In the genomic region with DNA sequence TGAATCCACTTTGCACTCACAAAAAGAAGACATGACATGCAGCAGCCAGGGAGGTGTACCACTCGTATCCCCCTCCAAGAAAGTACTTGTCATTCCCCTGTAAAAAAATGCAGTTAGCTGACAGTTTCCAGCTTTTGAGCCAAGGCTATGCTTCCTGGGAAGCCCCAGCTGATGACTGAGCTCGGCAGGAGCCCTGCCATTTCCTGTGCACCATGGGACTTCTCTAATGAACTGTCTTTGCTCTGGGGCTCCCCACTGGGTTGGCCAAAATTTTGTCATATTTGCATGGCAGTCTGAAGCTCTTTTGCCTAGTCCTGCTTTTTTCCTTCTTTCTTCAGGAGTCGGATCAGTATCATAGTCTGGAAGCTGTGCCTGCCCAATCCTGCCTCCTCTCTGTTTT, we compare ENCODE assay signal across 19 cellular contexts.
DNase-seq lines count a peak whose midpoint lies in the region; ATAC-seq, FAIRE-seq and TF ChIP-seq lines count a peak whose summit lies in the region.
"Had no signal": no experiment of that assay in that cellular context is flagged by ENCODE, and none has a peak within 500 bp of the region (broad histone marks: within the 10 kb centered on the region; RNA-seq: fewer than 3 reads in every experiment).

No MANE protein-coding gene starts in this region.

- H3K79me2 ChIP-seq in HepG2 (ENCODE audit: insufficient read depth, low read length) (no peaks in the 10 kb centered on the region), Karpas-422 (ENCODE audit: low read length) (no peaks in the 10 kb centered on the region)

- no peak for FAIRE-seq in HepG2 (lab: Jason Lieb, UNC)
- FAIRE-seq: urothelium cell line had no signal

- peaks cover 3% of the 10 kb centered on the region for H3K4me1 Mint-ChIP-seq in mesothelial cell of epicardium

- H3K9me3 Mint-ChIP-seq in mesothelial cell of epicardium, result peaks cover 17% of the 10 kb centered on the region

- 6% methylated on average over 2 of the region's 3 CpGs for WGBS in HepG2 (ENCODE audit: low lambda C conversion rate)

- no peak overlapping the region for H3K9ac ChIP-seq in HepG2 (ENCODE audit: insufficient read depth, low read depth, low read length)
- no peak overlapping the region for H3K9ac ChIP-seq in Karpas-422 (ENCODE audit: low read length)

- intact Hi-C loops in left ventricle myocardium superior (cut with micrococcal nuclease) (loop anchor here (10.0 kb wide), 1 partner anchor 1757 kb away; no protein-coding TSS in a partner anchor), HepG2 (cut with micrococcal nuclease; ENCODE audit: unreplicated experiment) (no loop called here)

- no peak for TF ChIP-seq POLR2A in HepG2 (IDR thresholded peaks at IDR 0.05; ENCODE audit: insufficient read depth in 1 of 2, low read depth in 2 of 2, low read length in 2 of 2)

- H3K36me3 ChIP-seq in right atrium auricular region (no peaks in the 10 kb centered on the region), HepG2 (replicated peaks in 1 of 2; ENCODE audit: control insufficient read depth in 1 of 2, insufficient read depth in 2 of 2, low read length in 2 of 2) (no peaks in the 10 kb centered on the region), Karpas-422 (ENCODE audit: insufficient read depth, low read length) (no peaks in the 10 kb centered on the region)
- H3K36me3 ChIP-seq in effector memory CD4-positive, alpha-beta T cell (ENCODE audit: control insufficient read depth, insufficient read depth, low read length), result no peaks in the 10 kb centered on the region
- H3K36me3 ChIP-seq: esophagus muscularis mucosa had no signal

- H3K4me3 ChIP-seq in right atrium auricular region (no peak overlapping the region), coronary artery (peak overlapping the region; percentile 48), HepG2 (replicated peaks in 1 of 3; ENCODE audit: insufficient read depth in 1 of 3, low read depth in 2 of 3, low read length in 3 of 3) (no peak overlapping the region), Karpas-422 (ENCODE audit: low read length) (no peak overlapping the region)
- no peak overlapping the region for H3K4me3 ChIP-seq in effector memory CD4-positive, alpha-beta T cell (ENCODE audit: insufficient read depth, low read depth, low read length, poor library complexity, severe bottlenecking)
- H3K4me3 ChIP-seq: dorsolateral prefrontal cortex, esophagus muscularis mucosa had no signal

- no TSS peak for BruUV-seq in HepG2 (replicated peaks; lab: Mats Ljungman, UMichigan)

- in situ Hi-C loops in HepG2 (cut with HindIII; ENCODE audit: extremely low pct_ligation_motif_present, low pct_unique_long_range_greater_than_20kb), result loop anchor here (25.0 kb wide), 1 partner anchor 386 kb away; no protein-coding TSS in a partner anchor

- H4K20me1 ChIP-seq in HepG2 (ENCODE audit: insufficient read depth, low read length) (no peaks in the 10 kb centered on the region), Karpas-422 (ENCODE audit: insufficient read depth, low read depth, low read length) (no peaks in the 10 kb centered on the region)

- no peaks in the 10 kb centered on the region for H3K27me3 Mint-ChIP-seq in mesothelial cell of epicardium (ENCODE audit: low read depth)

- no peak for TF ChIP-seq EP300 in HepG2 (IDR thresholded peaks at IDR 0.05; ENCODE audit: low read depth in 2 of 2, low read length in 2 of 2)
- TF ChIP-seq EP300 in HepG2 (CRISPR knock-in tag; IDR thresholded peaks at IDR 0.05; ENCODE audit: borderline replicate concordance), result no peak

- no peak for TF ChIP-seq RAD21 in HepG2 (CRISPR knock-in tag; IDR thresholded peaks at IDR 0.05)

- peak; percentile 31 for DNase-seq in left ventricle myocardium superior
- no peak for DNase-seq in right atrium auricular region (ENCODE audit: low spot score)
- no peak for DNase-seq in coronary artery (ENCODE audit: low spot score)
- DNase-seq in HepG2 (ENCODE audit: low spot score), result no peak
- no peak for DNase-seq in effector memory CD4-positive, alpha-beta T cell
- no peak for DNase-seq in mesothelial cell of epicardium (ENCODE audit: low spot score in 2 of 2, unreplicated experiment in 2 of 2)
- DNase-seq in Karpas-422, result no peak
- DNase-seq: ACHN; activated CD8-positive, alpha-beta memory T cell treated with anti-CD3 and anti-CD28 coated beads, Interleukin-2, amount 50 U/mL, for 4 hours; activated naive CD4-positive, alpha-beta T cell treated with Interleukin-2 at 50 U/mL for 16 hours; CD8-positive, alpha-beta memory T cell; dorsolateral prefrontal cortex; left cardiac atrium; NCI-H1436; posterior cingulate gyrus; stimulated activated naive CD4-positive, alpha-beta T cell had no signal

- H3K27me3 ChIP-seq in right atrium auricular region, result no peaks in the 10 kb centered on the region
- no peaks in the 10 kb centered on the region for H3K27me3 ChIP-seq in HepG2 (ENCODE audit: control insufficient read depth in 1 of 2, insufficient read depth in 2 of 2, low read length in 2 of 2)
- H3K27me3 ChIP-seq in effector memory CD4-positive, alpha-beta T cell (replicated peaks; ENCODE audit: control insufficient read depth, insufficient read depth, low read length, poor library complexity, severe bottlenecking), result no peaks in the 10 kb centered on the region
- H3K27me3 ChIP-seq in Karpas-422 (ENCODE audit: low read length), result no peaks in the 10 kb centered on the region
- H3K27me3 ChIP-seq: esophagus muscularis mucosa had no signal

- H3K36me3 Mint-ChIP-seq in mesothelial cell of epicardium, result no peaks in the 10 kb centered on the region
- H3K36me3 Mint-ChIP-seq: CD8-positive, alpha-beta memory T cell had no signal

- no peak overlapping the region for H3K27ac ChIP-seq in right atrium auricular region
- H3K27ac ChIP-seq in coronary artery, result no peak overlapping the region
- H3K27ac ChIP-seq in HepG2 (ENCODE audit: extremely low read length, insufficient read depth, low read length), result no peak overlapping the region
- no peak overlapping the region for H3K27ac ChIP-seq in effector memory CD4-positive, alpha-beta T cell (ENCODE audit: insufficient read depth, low read length, poor library complexity, severe bottlenecking)
- H3K27ac ChIP-seq in Karpas-422 (ENCODE audit: low read length), result no peak overlapping the region
- H3K27ac ChIP-seq: dorsolateral prefrontal cortex, esophagus muscularis mucosa had no signal

- peak overlapping the region; percentile 24; the same call in 1 of the 2 replicates for H3K4me2 ChIP-seq in HepG2 (ENCODE audit: low read depth, low read length)
- no peak overlapping the region for H3K4me2 ChIP-seq in Karpas-422 (ENCODE audit: low read depth, low read length, poor library complexity, severe bottlenecking)

- H3K9me3 ChIP-seq in right atrium auricular region, result no peaks in the 10 kb centered on the region
- H3K9me3 ChIP-seq in HepG2 (ENCODE audit: low read length), result no peaks in the 10 kb centered on the region
- H3K9me3 ChIP-seq in effector memory CD4-positive, alpha-beta T cell (ENCODE audit: control insufficient read depth, low read length), result no peaks in the 10 kb centered on the region
- no peaks in the 10 kb centered on the region for H3K9me3 ChIP-seq in Karpas-422 (ENCODE audit: low read length)
- H3K9me3 ChIP-seq: esophagus muscularis mucosa had no signal

- H3K4me1 ChIP-seq in right atrium auricular region (no peaks in the 10 kb centered on the region), HepG2 (ENCODE audit: insufficient read depth, low read length) (peaks cover 22% of the 10 kb centered on the region), Karpas-422 (ENCODE audit: low read length) (no peaks in the 10 kb centered on the region)
- H3K4me1 ChIP-seq in effector memory CD4-positive, alpha-beta T cell (ENCODE audit: control insufficient read depth, insufficient read depth, low read length, poor library complexity, severe bottlenecking), result no peaks in the 10 kb centered on the region

- POLR2A ChIA-PET in HepG2 (lab: Yijun Ruan, JAX), result no interaction called here

- TF ChIP-seq CTCF in right atrium auricular region (IDR thresholded peaks at IDR 0.05), result no peak
- TF ChIP-seq CTCF in coronary artery (IDR thresholded peaks at IDR 0.05), result no peak
- TF ChIP-seq CTCF in HepG2 (CRISPR knock-in tag; IDR thresholded peaks at IDR 0.05), result no peak
- no peak for TF ChIP-seq CTCF in mesothelial cell of epicardium (IDR thresholded peaks at IDR 0.05; ENCODE audit: unreplicated experiment)

- CTCF ChIA-PET in HepG2 (lab: Yijun Ruan, JAX; ENCODE audit: low intra/inter-chr PET ratio, low total read pairs), result no interaction called here

- no peaks in the 10 kb centered on the region for H3K9me2 ChIP-seq in Karpas-422 (replicated peaks; ENCODE audit: insufficient read depth, low read length)

- no peak overlapping the region for H3K4me3 Mint-ChIP-seq in mesothelial cell of epicardium
- H3K4me3 Mint-ChIP-seq: CD8-positive, alpha-beta memory T cell had no signal

- H2AFZ ChIP-seq in HepG2 (ENCODE audit: low read length) (no peak overlapping the region), Karpas-422 (ENCODE audit: low read length) (no peak overlapping the region)

- peak; percentile 50 for ATAC-seq in left ventricle myocardium superior
- no peak; the same call in 2 of the 3 replicates for ATAC-seq in HepG2
- no peak for ATAC-seq in GM18873 (IDR thresholded peaks at IDR 0.05; ENCODE audit: low FRiP score, unreplicated experiment)

- no peak overlapping the region for H3K27ac Mint-ChIP-seq in mesothelial cell of epicardium
- H3K27ac Mint-ChIP-seq: CD8-positive, alpha-beta memory T cell had no signal

TF ChIP-seq in HepG2, 621 proteins besides CTCF, POLR2A, EP300 and RAD21 (continues in another document):
- TF ChIP-seq SRSF1 (optimal IDR thresholded peaks at IDR 0.05; ENCODE audit: low read depth, low read length), result no peak
- no peak for TF ChIP-seq ETV6 (CRISPR knock-in tag; conservative IDR thresholded peaks at IDR 0.05)
- TF ChIP-seq, protein P1, sequence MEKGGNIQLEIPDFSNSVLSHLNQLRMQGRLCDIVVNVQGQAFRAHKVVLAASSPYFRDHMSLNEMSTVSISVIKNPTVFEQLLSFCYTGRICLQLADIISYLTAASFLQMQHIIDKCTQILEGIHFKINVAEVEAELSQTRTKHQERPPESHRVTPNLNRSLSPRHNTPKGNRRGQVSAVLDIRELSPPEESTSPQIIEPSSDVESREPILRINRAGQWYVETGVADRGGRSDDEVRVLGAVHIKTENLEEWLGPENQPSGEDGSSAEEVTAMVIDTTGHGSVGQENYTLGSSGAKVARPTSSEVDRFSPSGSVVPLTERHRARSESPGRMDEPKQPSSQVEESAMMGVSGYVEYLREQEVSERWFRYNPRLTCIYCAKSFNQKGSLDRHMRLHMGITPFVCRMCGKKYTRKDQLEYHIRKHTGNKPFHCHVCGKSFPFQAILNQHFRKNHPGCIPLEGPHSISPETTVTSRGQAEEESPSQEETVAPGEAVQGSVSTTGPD (CRISPR knock-in tag; IDR thresholded peaks at IDR 0.05), result no peak
- no peak for TF ChIP-seq MAFG (CRISPR knock-in tag; IDR thresholded peaks at IDR 0.05)
- no peak for TF ChIP-seq ZNF234 (CRISPR knock-in tag; conservative IDR thresholded peaks at IDR 0.05)
- TF ChIP-seq NAIF1 (CRISPR knock-in tag; IDR thresholded peaks at IDR 0.05; ENCODE audit: borderline replicate concordance), result no peak
- TF ChIP-seq ZNF510 (CRISPR knock-in tag; IDR thresholded peaks at IDR 0.05; ENCODE audit: low read depth), result no peak
- no peak for TF ChIP-seq SUZ12 (IDR thresholded peaks at IDR 0.05; ENCODE audit: low read depth, low read length)
- TF ChIP-seq ZNF549 (CRISPR knock-in tag; IDR thresholded peaks at IDR 0.05), result no peak
